Comparison of ENCODE assay signal across 1 cellular context in genomic region chr20:31560094-31560899, GRCh38.
A peak's percentile ranks its signal among the peaks of the same experiment; 100 is the strongest.
TF ChIP-seq lines count a peak whose summit lies in the region.

No MANE protein-coding gene starts in this region.

TF ChIP-seq in neural cell, 6 proteins besides CTCF, POLR2A, EP300 and RAD21 (continued from another document):
- TF ChIP-seq REST (IDR thresholded peaks at IDR 0.05; ENCODE audit: borderline replicate concordance) (no peak), MXI1 (conservative IDR thresholded peaks at IDR 0.05; ENCODE audit: poor library complexity, severe bottlenecking) (peak; percentile 16)
